ENCODE assay signal across 7 cellular contexts in the genomic region with DNA sequence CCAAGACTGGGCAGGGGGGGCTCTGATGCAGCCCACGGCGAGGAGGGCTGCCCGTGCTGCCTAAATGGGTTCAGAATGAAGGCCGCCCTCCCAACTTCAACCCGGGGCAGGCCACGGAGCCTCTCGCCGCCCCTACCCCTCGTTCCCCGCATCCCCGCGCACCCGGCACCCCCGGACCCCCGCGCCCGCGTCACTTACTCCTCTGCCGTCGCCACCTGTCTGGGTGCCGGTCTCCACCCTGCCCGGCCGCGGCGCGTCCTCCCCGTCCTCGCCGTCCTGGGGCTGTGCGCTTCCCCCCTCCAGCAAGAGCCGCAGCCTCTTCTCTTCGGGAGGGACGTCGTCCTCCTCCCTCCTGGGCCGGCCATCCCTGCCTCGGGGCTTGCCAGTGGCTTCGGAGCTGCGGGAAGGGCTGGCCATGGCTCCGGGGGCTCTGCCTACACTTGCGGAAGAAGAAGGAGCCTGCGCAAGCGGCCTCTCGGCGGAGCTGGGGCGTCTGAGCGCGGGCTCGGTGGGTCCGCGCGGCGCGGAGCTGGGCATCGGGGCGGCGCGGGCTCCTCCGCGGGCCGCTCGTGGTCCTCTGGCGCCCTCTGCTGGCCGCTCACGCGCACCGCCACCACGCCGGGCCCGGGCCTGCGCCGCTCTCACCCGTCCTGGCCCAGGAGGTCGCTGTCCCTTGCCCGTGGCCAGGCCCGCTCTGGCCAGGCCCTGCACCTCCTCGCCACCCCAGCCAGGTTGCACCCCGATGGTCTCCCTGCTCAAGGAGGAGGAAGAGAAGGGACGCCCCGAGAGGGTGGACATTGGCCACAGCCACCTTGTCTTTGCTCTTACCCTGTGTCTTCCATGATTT. TPM values are rescaled to one million over a fixed set of nuclear protein-coding genes. Genes with fewer than 3 reads are reported as not detected.
DNase-seq lines count a peak whose midpoint lies in the region; ATAC-seq and TF ChIP-seq lines count a peak whose summit lies in the region.
"Not testable (repeated sequence)": the region's sequence is repeated elsewhere in the genome, so short reads cannot be mapped to it uniquely, and the experiment has no call there.

No MANE protein-coding gene starts in this region.

- DNase-seq in MG63, result peak; percentile 43
- DNase-seq in SW480 (ENCODE audit: low spot score), result peak; percentile 22
- peak; percentile 51 for DNase-seq in activated T-helper 9 cell treated with anti-CD3 and anti-CD28 coated beads, Interleukin-2, amount 50 U/mL, for 16 hours (ENCODE audit: low read depth)
- DNase-seq in medulla oblongata (ENCODE audit: extremely low spot score), result peak; percentile 32
- DNase-seq in stimulated activated CD4-positive, alpha-beta T cell treated with anti-CD3 and anti-CD28 coated beads, Interleukin-1b, Interleukin-23, amount 100 ng/mL, for 24 hours (ENCODE audit: low read depth in 4 of 4, low spot score in 1 of 4), result peak; percentile 42 to 55 (median 52)

- H3K9me3 ChIP-seq in MG63, result not testable (repeated sequence)

- peak; percentile 81 for ATAC-seq in esophagus mucosa

- H3K36me3 ChIP-seq in MG63, result not testable (repeated sequence)

- peak; percentile 73 for TF ChIP-seq CTCF in GM12875 (IDR thresholded peaks at IDR 0.05; ENCODE audit: borderline replicate concordance, insufficient read depth, low read depth, low read length)

- not testable (repeated sequence) for H3K27me3 ChIP-seq in MG63

- peak overlapping the region; percentile 10 for H3K4me3 ChIP-seq in GM12875 (ENCODE audit: low read depth, low read length)
- not testable (repeated sequence) for H3K4me3 ChIP-seq in MG63

RNA-seq across cellular contexts. Expression of gene CLEC6A, which starts 59.3 kb away (rescaled TPM):
- total RNA-seq in MG63 (2014; rRNA removed; shearing (Covaris generic); ENCODE audit: low replicate concordance), result not detected in 2 replicates
- not detected for total RNA-seq in esophagus mucosa
